In the genomic region with DNA sequence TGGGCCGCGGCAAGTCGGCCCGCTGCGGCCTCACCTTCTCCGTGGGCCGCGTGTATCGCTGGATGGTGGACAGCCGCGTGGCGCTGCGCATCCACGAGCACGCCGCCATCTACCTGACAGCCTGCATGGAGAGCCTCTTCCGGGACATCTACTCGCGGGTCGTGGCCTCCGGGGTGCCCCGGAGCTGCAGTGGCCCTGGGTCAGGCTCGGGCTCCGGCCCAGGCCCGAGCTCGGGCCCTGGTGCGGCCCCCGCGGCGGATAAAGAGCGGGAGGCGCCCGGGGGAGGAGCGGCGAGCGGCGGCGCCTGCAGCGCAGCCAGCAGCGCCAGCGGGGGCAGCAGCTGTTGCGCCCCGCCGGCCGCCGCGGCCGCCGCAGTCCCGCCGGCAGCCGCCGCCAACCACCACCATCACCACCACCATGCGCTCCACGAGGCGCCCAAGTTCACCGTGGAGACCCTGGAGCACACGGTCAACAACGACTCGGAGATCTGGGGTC, we compare ENCODE assay signal across 8 cellular contexts.
DNase-seq lines count a peak whose midpoint lies in the region; ATAC-seq and TF ChIP-seq lines count a peak whose summit lies in the region.

No MANE protein-coding gene starts in this region.

- 0 out of 2 replicates have a peak, but pooled peaks cover 4% of the 10 kb centered on the region for H3K79me2 ChIP-seq in GM23338 (replicated peaks; ENCODE audit: insufficient read depth)

- H3K36me3 Mint-ChIP-seq in GM23338 (ENCODE audit: low read depth) (no peaks in the 10 kb centered on the region), T-helper 17 cell (ENCODE audit: low read depth) (no peaks in the 10 kb centered on the region), HFFc6 (ENCODE audit: low read depth) (no peaks in the 10 kb centered on the region)

- TF ChIP-seq CTCF in GM23338 (conservative IDR thresholded peaks at IDR 0.05; ENCODE audit: low read depth in 2 of 2) (no peak), epithelial cell of proximal tubule (conservative IDR thresholded peaks at IDR 0.05; ENCODE audit: low read depth, low read length) (no peak), psoas muscle (IDR thresholded peaks at IDR 0.05) (no peak), HFFc6 (IDR thresholded peaks at IDR 0.05) (no peak)

- peaks cover 17% of the 10 kb centered on the region for H3K4me1 ChIP-seq in GM23338 (ENCODE audit: insufficient read depth)
- H3K4me1 ChIP-seq in psoas muscle: peaks cover 11% of the 10 kb centered on the region

- DNase-seq in GM23338 (ENCODE audit: low spot score) (no peak), T-helper 17 cell (peak in 1 of 3 donors; percentile 7), epithelial cell of proximal tubule (ENCODE audit: low read depth) (no peak), psoas muscle (no peak), epidermal melanocyte (ENCODE audit: insufficient read length, low spot score) (no peak), H4 (ENCODE audit: low spot score) (no peak), HFFc6 (no peak)

- WGBS in psoas muscle, 3 donors: 0 to 1% (median 1%) methylated on average over 36 to 60 of the region's 60 CpGs

- peaks cover 16% of the 10 kb centered on the region for H3K4me1 Mint-ChIP-seq in GM23338
- H3K4me1 Mint-ChIP-seq in T-helper 17 cell: peaks cover 41% of the 10 kb centered on the region
- H3K4me1 Mint-ChIP-seq in HFFc6 (ENCODE audit: low read depth): no peaks in the 10 kb centered on the region

- peaks cover 3% of the 10 kb centered on the region; the same call in 1 of the 2 replicates for H3F3A ChIP-seq in GM23338 (replicated peaks; ENCODE audit: low read depth)

- 0 out of 3 replicates have a peak, but pooled peaks cover 3% of the 10 kb centered on the region for H3K9me3 Mint-ChIP-seq in GM23338
- H3K9me3 Mint-ChIP-seq in HFFc6: no peaks in the 10 kb centered on the region; the same call in 1 of the 2 replicates

- intact Hi-C loops in psoas muscle (cut with DNase I): no loop called here

- H3K9me3 ChIP-seq in T-helper 17 cell (ENCODE audit: control insufficient read depth, low read length, poor library complexity, severe bottlenecking): no peaks in the 10 kb centered on the region
- no peaks in the 10 kb centered on the region for H3K9me3 ChIP-seq in psoas muscle

- peak overlapping the region; percentile 98 for H3K4me2 ChIP-seq in GM23338

- H3K27me3 ChIP-seq in GM23338 (ENCODE audit: insufficient read depth) (peaks cover 66% of the 10 kb centered on the region), psoas muscle (ENCODE audit: insufficient read depth in 3 of 3, low read length in 2 of 3) (peaks cover 0 to 63% (median 3%) of the 10 kb centered on the region in 3 donors)

- H3K4me3 ChIP-seq in GM23338 (peak overlapping the region; percentile 94), epithelial cell of proximal tubule (ENCODE audit: low read depth, low read length) (peak overlapping the region; percentile 68), psoas muscle (peak overlapping the region; percentile 57)

- H3K9me2 ChIP-seq in GM23338 (ENCODE audit: insufficient read depth): no peaks in the 10 kb centered on the region

- H2AFZ ChIP-seq in GM23338: peak overlapping the region; percentile 90

- H3K27me3 Mint-ChIP-seq in GM23338 (ENCODE audit: insufficient read depth, low read depth, poor library complexity): peaks cover 49% of the 10 kb centered on the region
- H3K27me3 Mint-ChIP-seq in T-helper 17 cell: peaks cover 4% of the 10 kb centered on the region
- peaks cover 19% of the 10 kb centered on the region for H3K27me3 Mint-ChIP-seq in HFFc6 (ENCODE audit: insufficient read depth)

- H3K27ac Mint-ChIP-seq in GM23338 (no peak overlapping the region), T-helper 17 cell (peak overlapping the region; percentile 97), HFFc6 (no peak overlapping the region)

- H4K20me1 ChIP-seq in GM23338 (replicated peaks; ENCODE audit: insufficient read depth): no peaks in the 10 kb centered on the region

- no peak overlapping the region for H3K27ac ChIP-seq in GM23338 (ENCODE audit: low read depth)
- no peak overlapping the region for H3K27ac ChIP-seq in psoas muscle

- no peak; the same call in 1 of the 3 replicates for ATAC-seq in GM23338
- ATAC-seq in T-helper 17 cell: no peak
- ATAC-seq in psoas muscle: no peak
- ATAC-seq in GM21825 (IDR thresholded peaks at IDR 0.05; ENCODE audit: unreplicated experiment): no peak

- H3K4me3 Mint-ChIP-seq in GM23338 (peak overlapping the region; percentile 90), T-helper 17 cell (peak overlapping the region; percentile 97), HFFc6 (no peak overlapping the region)

- H3K36me3 ChIP-seq in GM23338 (ENCODE audit: insufficient read depth) (no peaks in the 10 kb centered on the region), psoas muscle (ENCODE audit: insufficient read depth in 1 of 2, low read depth in 1 of 2) (no peaks in the 10 kb centered on the region)

TF ChIP-seq in GM23338, 12 proteins besides CTCF, POLR2A, EP300 and RAD21:
- TF ChIP-seq STAT1 (IDR thresholded peaks at IDR 0.05; ENCODE audit: unreplicated experiment) (no peak), NANOG (IDR thresholded peaks at IDR 0.05; ENCODE audit: borderline replicate concordance) (no peak), EZH2 (IDR thresholded peaks at IDR 0.05; ENCODE audit: low read depth, unreplicated experiment) (peak; percentile 11)
